Comparison of ENCODE assay signal across 7 cellular contexts in genomic region chr19:56956503-56957226, GRCh38.
"Had no signal": no experiment of that assay in that cellular context is flagged by ENCODE, and none has a peak within 500 bp of the region (broad histone marks: within the 10 kb centered on the region; RNA-seq: fewer than 3 reads in every experiment).

No MANE protein-coding gene starts in this region.

- DNase-seq: H9, HCEC 1CT had no signal

- H3K4me2 ChIP-seq: GM23338 had no signal

- H2AFZ ChIP-seq: GM23338 had no signal

- H3K4me3 Mint-ChIP-seq: GM23338 had no signal

- H3K27ac Mint-ChIP-seq: GM23338, H9, IgD-negative memory B cell had no signal

- FAIRE-seq: H1, H54, HTR-8/SVneo had no signal

- ATAC-seq: GM23338 had no signal

- H3K27me3 Mint-ChIP-seq: IgD-negative memory B cell had no signal

- H3K4me1 Mint-ChIP-seq: GM23338, H9, IgD-negative memory B cell had no signal

- H3K4me3 ChIP-seq: GM23338 had no signal
